12 cellular contexts compared by ENCODE assay signal in the genomic region with DNA sequence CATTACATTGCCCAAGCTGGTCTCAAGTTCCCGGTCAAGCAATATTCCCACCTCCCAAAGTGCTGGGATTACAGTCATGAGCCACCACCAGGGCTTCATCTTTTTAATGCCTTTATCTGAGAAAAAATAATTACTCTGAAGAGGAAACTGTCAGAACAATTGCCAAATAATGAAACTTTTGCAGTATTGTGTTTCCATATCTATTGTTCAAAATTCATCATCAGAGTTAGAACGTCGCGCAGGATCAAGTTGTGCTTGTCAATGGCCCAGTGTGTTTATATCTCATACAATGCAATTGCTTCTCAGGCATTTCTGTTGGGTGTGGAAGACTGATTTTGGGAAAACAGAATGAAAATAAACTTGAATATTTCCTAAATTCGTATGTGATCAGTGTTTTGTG.
A peak's percentile ranks its signal among the peaks of the same experiment; 100 is the strongest.
DNase-seq lines count a peak whose midpoint lies in the region; ATAC-seq lines count a peak whose summit lies in the region.
"Had no signal": no experiment of that assay in that cellular context is flagged by ENCODE, and none has a peak within 500 bp of the region (broad histone marks: within the 10 kb centered on the region; RNA-seq: fewer than 3 reads in every experiment).

No MANE protein-coding gene starts in this region.

- H3K4me1 ChIP-seq in Karpas-422 (ENCODE audit: low read length): peaks cover 71% of the 10 kb centered on the region
- H3K4me1 ChIP-seq in rectal smooth muscle tissue (ENCODE audit: control insufficient read depth, insufficient read depth, low read length): peaks cover 34% of the 10 kb centered on the region

- H3K9ac ChIP-seq in Karpas-422 (ENCODE audit: low read length) (no peak overlapping the region), rectal smooth muscle tissue (ENCODE audit: low read length) (no peak overlapping the region)

- DNase-seq in NOMO-1 treated with DMSO at 0.1 percent for 48 hours (lab: John Stamatoyannopoulos, UW; ENCODE audit: unreplicated experiment) (peak; percentile 19), NOMO-1 treated with dmso at 0.1 percent for 144 hours (lab: John Stamatoyannopoulos, UW; ENCODE audit: unreplicated experiment) (no peak), Karpas-422 (no peak), kidney glomerular epithelial cell (lab: John Stamatoyannopoulos, UW) (no peak), HK-2 (ENCODE audit: unreplicated experiment) (no peak)
- no peak for DNase-seq in activated naive CD8-positive, alpha-beta T cell treated with anti-CD3 and anti-CD28 coated beads, Interleukin-2, amount 50 U/mL, for 24 hours
- DNase-seq: DND-41, dorsolateral prefrontal cortex, NCI-H1436 treated with DMSO at 0.1 percent for 48 hours had no signal

- no peaks in the 10 kb centered on the region for H3K9me2 ChIP-seq in Karpas-422 (replicated peaks; ENCODE audit: insufficient read depth, low read length)

- peak overlapping the region; percentile 90 for H3K27ac Mint-ChIP-seq in activated naive CD8-positive, alpha-beta T cell treated with anti-CD3 and anti-CD28 coated beads, Interleukin-2, amount 50 U/mL, for 24 hours

- H2AFZ ChIP-seq in Karpas-422 (ENCODE audit: low read length): no peak overlapping the region

- H3K4me3 Mint-ChIP-seq in activated naive CD8-positive, alpha-beta T cell treated with anti-CD3 and anti-CD28 coated beads, Interleukin-2, amount 50 U/mL, for 24 hours: peak overlapping the region; percentile 37

- no peaks in the 10 kb centered on the region for H3K27me3 Mint-ChIP-seq in activated naive CD8-positive, alpha-beta T cell treated with anti-CD3 and anti-CD28 coated beads, Interleukin-2, amount 50 U/mL, for 24 hours

- no peaks in the 10 kb centered on the region for H3K9me3 ChIP-seq in Karpas-422 (ENCODE audit: low read length)

- H3K4me1 Mint-ChIP-seq in activated naive CD8-positive, alpha-beta T cell treated with anti-CD3 and anti-CD28 coated beads, Interleukin-2, amount 50 U/mL, for 24 hours: peaks cover 96% of the 10 kb centered on the region

- no peak overlapping the region for H3K4me3 ChIP-seq in Karpas-422 (ENCODE audit: low read length)
- no peak overlapping the region for H3K4me3 ChIP-seq in rectal smooth muscle tissue (ENCODE audit: low read length)
- H3K4me3 ChIP-seq: dorsolateral prefrontal cortex had no signal

- H4K20me1 ChIP-seq in Karpas-422 (ENCODE audit: insufficient read depth, low read depth, low read length): no peaks in the 10 kb centered on the region

- ATAC-seq in activated naive CD8-positive, alpha-beta T cell treated with anti-CD3 and anti-CD28 coated beads, Interleukin-2, amount 50 U/mL, for 24 hours: no peak
- ATAC-seq in HG03095 (IDR thresholded peaks at IDR 0.05; ENCODE audit: unreplicated experiment): no peak
- ATAC-seq: sciatic nerve had no signal

- peaks cover 27% of the 10 kb centered on the region for H3K36me3 Mint-ChIP-seq in activated naive CD8-positive, alpha-beta T cell treated with anti-CD3 and anti-CD28 coated beads, Interleukin-2, amount 50 U/mL, for 24 hours (ENCODE audit: low read depth)

- H3K79me2 ChIP-seq in Karpas-422 (ENCODE audit: low read length): no peaks in the 10 kb centered on the region

- H3K27ac ChIP-seq in Karpas-422 (ENCODE audit: low read length) (no peak overlapping the region), rectal smooth muscle tissue (ENCODE audit: low read depth, low read length) (peak overlapping the region; percentile 93)

- no peaks in the 10 kb centered on the region for H3K36me3 ChIP-seq in Karpas-422 (ENCODE audit: insufficient read depth, low read length)
- no peaks in the 10 kb centered on the region for H3K36me3 ChIP-seq in rectal smooth muscle tissue (ENCODE audit: control insufficient read depth, insufficient read depth, low read length)

- H3K4me2 ChIP-seq in Karpas-422 (ENCODE audit: low read depth, low read length, poor library complexity, severe bottlenecking): peak overlapping the region; percentile 43

- no peaks in the 10 kb centered on the region for H3K9me3 Mint-ChIP-seq in activated naive CD8-positive, alpha-beta T cell treated with anti-CD3 and anti-CD28 coated beads, Interleukin-2, amount 50 U/mL, for 24 hours

- H3K27me3 ChIP-seq in Karpas-422 (ENCODE audit: low read length) (no peaks in the 10 kb centered on the region), rectal smooth muscle tissue (ENCODE audit: control insufficient read depth, insufficient read depth, low read length) (no peaks in the 10 kb centered on the region)
- H3K27me3 ChIP-seq: dorsolateral prefrontal cortex had no signal
